ENCODE assay signal across 8 cellular contexts in genomic region chr3:9792405-9793160, GRCh38. TPM values are rescaled to one million over a fixed set of nuclear protein-coding genes. Genes with fewer than 3 reads are reported as not detected.
A peak's percentile ranks its signal among the peaks of the same experiment; 100 is the strongest.
DNase-seq lines count a peak whose midpoint lies in the region; ATAC-seq and TF ChIP-seq lines count a peak whose summit lies in the region.

Gene ARPC4 (plus strand): TSS chr3:9793082. CDS start chr3:9793122, 40 bp downstream.
Gene TADA3 (minus strand): TSS chr3:9792473. CDS start chr3:9791466, 1,007 bp downstream.

- WGBS in gastroesophageal sphincter (ENCODE audit: low coverage in 1 of 2), 2 donors: 0% methylated on average over 20 of the region's 65 CpGs; no CpG with 5 or more reads in 1 of the 2 donors

- no peak for TF ChIP-seq EP300 in gastroesophageal sphincter (IDR thresholded peaks at IDR 0.05)

- H3K4me3 Mint-ChIP-seq in activated naive CD4-positive, alpha-beta T cell treated with anti-CD3 and anti-CD28 coated beads, Interleukin-2, amount 10 ng/mL, durations not matched to agents 7 days and 5 days: peak within 1 kb of the TSS; percentile 96

- peak within 1 kb of the TSS; percentile 94 for H3K4me3 ChIP-seq in GM08714 (ENCODE audit: low read length)
- H3K4me3 ChIP-seq in SK-N-MC: peak within 1 kb of the TSS; percentile 84
- peak within 1 kb of the TSS; percentile 90 to 93 for H3K4me3 ChIP-seq in gastroesophageal sphincter

- peak; percentile 32 to 57 for TF ChIP-seq POLR2A in gastroesophageal sphincter (IDR thresholded peaks at IDR 0.05)

- DNase-seq in NCI-H1048 (lab: John Stamatoyannopoulos, UW) (peak; percentile 86), SK-N-MC (ENCODE audit: low read depth, low spot score) (peak; percentile 76), non-pigmented ciliary epithelial cell (ENCODE audit: low read depth) (peak; percentile 82), substantia nigra (lab: John Stamatoyannopoulos, UW) (peak in 48 of 49 donors; percentile 78 to 99 (median 92))
- peak; percentile 95 for DNase-seq in activated naive CD4-positive, alpha-beta T cell treated with anti-CD3 and anti-CD28 coated beads, Interleukin-2, amount 10 ng/mL, durations not matched to agents 7 days and 5 days

- no peaks in the 10 kb centered on the region for H3K27me3 Mint-ChIP-seq in activated naive CD4-positive, alpha-beta T cell treated with anti-CD3 and anti-CD28 coated beads, Interleukin-2, amount 10 ng/mL, durations not matched to agents 7 days and 5 days

- ATAC-seq in HG02588 (IDR thresholded peaks at IDR 0.05; ENCODE audit: unreplicated experiment) (peak; percentile 80), gastroesophageal sphincter (peak; percentile 96)

- H3K27me3 ChIP-seq in gastroesophageal sphincter: no peaks in the 10 kb centered on the region

- H3K36me3 ChIP-seq in SK-N-MC (ENCODE audit: insufficient read depth, low read length) (peaks cover 1% of the 10 kb centered on the region; the same call in 1 of the 2 replicates), gastroesophageal sphincter (peaks cover 0 to 59% of the 10 kb centered on the region in 2 donors)

- H3K27ac Mint-ChIP-seq in activated naive CD4-positive, alpha-beta T cell treated with anti-CD3 and anti-CD28 coated beads, Interleukin-2, amount 10 ng/mL, durations not matched to agents 7 days and 5 days: peak within 1 kb of the TSS; percentile 100

- H3K4me1 ChIP-seq in gastroesophageal sphincter: peaks cover 0 to 64% (median 18%) of the 10 kb centered on the region in 3 donors

- H3K9ac ChIP-seq in SK-N-MC (ENCODE audit: insufficient read length): peak within 1 kb of the TSS; percentile 97

- H3K36me3 Mint-ChIP-seq in activated naive CD4-positive, alpha-beta T cell treated with anti-CD3 and anti-CD28 coated beads, Interleukin-2, amount 10 ng/mL, durations not matched to agents 7 days and 5 days: peaks cover 58% of the 10 kb centered on the region

- H3K27ac ChIP-seq in SK-N-MC (peak within 1 kb of the TSS; percentile 97), gastroesophageal sphincter (peak within 1 kb of the TSS; percentile 93 to 98 (median 96)), substantia nigra (ENCODE audit: low read depth, low read length, poor library complexity, severe bottlenecking) (peak within 1 kb of the TSS; percentile 97)

- H3K4me1 Mint-ChIP-seq in activated naive CD4-positive, alpha-beta T cell treated with anti-CD3 and anti-CD28 coated beads, Interleukin-2, amount 10 ng/mL, durations not matched to agents 7 days and 5 days: peaks cover 67% of the 10 kb centered on the region

- H3K9me3 ChIP-seq in SK-N-MC (ENCODE audit: low read depth, low read length) (no peaks in the 10 kb centered on the region), gastroesophageal sphincter (no peaks in the 10 kb centered on the region)

- CTCF ChIA-PET in activated naive CD4-positive, alpha-beta T cell treated with anti-CD3 and anti-CD28 coated beads, Interleukin-2, amount 10 ng/mL, durations not matched to agents 7 days and 5 days (lab: Charles Lee): interaction anchor here (0.8 to 1.7 kb wide), 5 partner anchors 13 to 142 kb away, joined by 3 to 6 read pairs (median 4); partner anchors contain the start of gene OGG1

- peak in 3 of 4 experiments; percentile 24 to 45 (median 40) for TF ChIP-seq CTCF in gastroesophageal sphincter (IDR thresholded peaks at IDR 0.05)

- H3K9me3 Mint-ChIP-seq in activated naive CD4-positive, alpha-beta T cell treated with anti-CD3 and anti-CD28 coated beads, Interleukin-2, amount 10 ng/mL, durations not matched to agents 7 days and 5 days: no peaks in the 10 kb centered on the region

RNA-seq across cellular contexts. Expression of gene ARPC4, which starts in this region (rescaled TPM):
- total RNA-seq in gastroesophageal sphincter: 100 to 1,000 TPM; 157 to 203 (median 171) TPM

RNA-seq across cellular contexts. Expression of gene TADA3, which starts in this region (rescaled TPM):
- 10 to 100 TPM; 54.6 to 82.2 (median 66.0) TPM for total RNA-seq in gastroesophageal sphincter

Comparison
In these comparisons a context has a peak if more than half of its experiments do, and no peak if none do; other contexts are left out.
1. Peak in every context shown above with its lines: DNase-seq, ATAC-seq, H3K4me3 ChIP-seq and H3K27ac ChIP-seq.